ENCODE assay signal across 8 cellular contexts in the genomic region with DNA sequence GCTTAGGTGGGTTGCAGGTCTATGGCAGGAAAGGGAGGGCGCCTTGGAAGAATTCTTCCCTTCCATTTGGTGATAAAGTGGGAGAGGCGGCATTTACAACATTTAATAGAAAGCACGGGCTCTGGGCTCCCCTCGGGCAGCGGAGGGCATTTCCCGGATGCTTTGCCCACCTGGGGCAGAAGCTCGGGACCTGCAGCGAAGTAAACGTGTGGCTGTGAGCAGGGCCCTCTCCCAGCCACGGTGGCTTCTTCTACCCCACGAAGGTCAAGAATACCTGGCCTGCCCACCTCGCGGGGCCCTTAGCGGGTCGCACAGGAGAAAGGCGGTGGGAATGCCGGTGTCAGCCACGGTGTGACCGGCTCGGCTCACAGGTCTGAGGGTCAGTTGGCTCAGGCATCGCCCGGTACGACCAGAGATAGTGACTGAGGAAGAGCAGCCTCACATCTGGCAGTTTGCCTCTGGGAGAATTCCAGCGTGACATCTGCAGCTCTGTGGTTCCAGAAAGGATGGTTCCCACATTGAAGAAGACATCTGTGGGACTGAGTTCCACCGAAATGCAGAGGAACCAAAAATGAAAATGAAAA.
DNase-seq lines count a peak whose midpoint lies in the region; ATAC-seq and TF ChIP-seq lines count a peak whose summit lies in the region.

No MANE protein-coding gene starts in this region.

- H3K9me3 Mint-ChIP-seq in T-helper 2 cell treated with Interferon-gamma antibody and Interleukin-4, amounts not matched to agents 5 μg/mL and 100 μg/mL, for 36 hours = no peaks in the 10 kb centered on the region
- no peaks in the 10 kb centered on the region for H3K9me3 Mint-ChIP-seq in stimulated activated effector memory CD8-positive, alpha-beta T cell treated with anti-CD3 and anti-CD28 coated beads, Interleukin-12 subunit alpha, Interleukin-12 subunit beta, amount 100 ng/mL, for 72 hours

- in situ Hi-C loops in astrocyte of the spinal cord (cut with HindIII; ENCODE audit: low sequenced_read_pairs) = loop anchor here (25.0 kb wide), 1 partner anchor 245 kb away; no protein-coding TSS in a partner anchor

- H3K4me1 Mint-ChIP-seq in T-helper 2 cell treated with Interferon-gamma antibody and Interleukin-4, amounts not matched to agents 5 μg/mL and 100 μg/mL, for 36 hours (ENCODE audit: low read depth) = peaks cover 13% of the 10 kb centered on the region
- H3K4me1 Mint-ChIP-seq in stimulated activated effector memory CD8-positive, alpha-beta T cell treated with anti-CD3 and anti-CD28 coated beads, Interleukin-12 subunit alpha, Interleukin-12 subunit beta, amount 100 ng/mL, for 72 hours = peaks cover 6% of the 10 kb centered on the region

- H3K27me3 Mint-ChIP-seq in T-helper 2 cell treated with Interferon-gamma antibody and Interleukin-4, amounts not matched to agents 5 μg/mL and 100 μg/mL, for 36 hours (ENCODE audit: low read depth) = peaks cover 80% of the 10 kb centered on the region

- no peaks in the 10 kb centered on the region for H3K36me3 Mint-ChIP-seq in T-helper 2 cell treated with Interferon-gamma antibody and Interleukin-4, amounts not matched to agents 5 μg/mL and 100 μg/mL, for 36 hours (ENCODE audit: low read depth)
- H3K36me3 Mint-ChIP-seq in stimulated activated effector memory CD8-positive, alpha-beta T cell treated with anti-CD3 and anti-CD28 coated beads, Interleukin-12 subunit alpha, Interleukin-12 subunit beta, amount 100 ng/mL, for 72 hours = no peaks in the 10 kb centered on the region

- peak; percentile 41 for ATAC-seq in HG03354 (IDR thresholded peaks at IDR 0.05; ENCODE audit: poor library complexity, severe bottlenecking, unreplicated experiment)
- peak; percentile 11 for ATAC-seq in stimulated activated effector memory CD8-positive, alpha-beta T cell treated with anti-CD3 and anti-CD28 coated beads, Interleukin-12 subunit alpha, Interleukin-12 subunit beta, amount 100 ng/mL, for 72 hours

- no peak overlapping the region for H3K27ac Mint-ChIP-seq in T-helper 2 cell treated with Interferon-gamma antibody and Interleukin-4, amounts not matched to agents 5 μg/mL and 100 μg/mL, for 36 hours
- H3K27ac Mint-ChIP-seq in stimulated activated effector memory CD8-positive, alpha-beta T cell treated with anti-CD3 and anti-CD28 coated beads, Interleukin-12 subunit alpha, Interleukin-12 subunit beta, amount 100 ng/mL, for 72 hours = peak overlapping the region; percentile 37

- DNase-seq in T-helper 2 cell treated with Interferon-gamma antibody and Interleukin-4, amounts not matched to agents 5 μg/mL and 100 μg/mL, for 36 hours (ENCODE audit: low spot score) = no peak
- DNase-seq in T-helper 2 cell (no peak), astrocyte of the spinal cord (ENCODE audit: low read depth, low spot score) (peak; percentile 39), islet precursor cell (peak; percentile 72), NCI-H2171 treated with DMSO at 0.1 percent for 48 hours (lab: John Stamatoyannopoulos, UW) (no peak), RPMI8226 (no peak)
- DNase-seq in stimulated activated effector memory CD8-positive, alpha-beta T cell treated with anti-CD3 and anti-CD28 coated beads, Interleukin-12 subunit alpha, Interleukin-12 subunit beta, amount 100 ng/mL, for 72 hours (ENCODE audit: low spot score in 2 of 2) = no peak

- H3K4me3 Mint-ChIP-seq in T-helper 2 cell treated with Interferon-gamma antibody and Interleukin-4, amounts not matched to agents 5 μg/mL and 100 μg/mL, for 36 hours = peak overlapping the region; percentile 85
- H3K4me3 Mint-ChIP-seq in stimulated activated effector memory CD8-positive, alpha-beta T cell treated with anti-CD3 and anti-CD28 coated beads, Interleukin-12 subunit alpha, Interleukin-12 subunit beta, amount 100 ng/mL, for 72 hours = peak overlapping the region; percentile 78

- H3K4me3 ChIP-seq in astrocyte of the spinal cord (ENCODE audit: low read depth, low read length) = peak overlapping the region; percentile 67

- TF ChIP-seq CTCF in astrocyte of the spinal cord (IDR thresholded peaks at IDR 0.05; ENCODE audit: low read depth, low read length) = no peak

Comparison
In these comparisons a context has a peak if more than half of its experiments do, and no peak if none do; other contexts are left out.
1. DNase-seq: peak in astrocyte of the spinal cord (single experiment) and islet precursor cell (single experiment); none in T-helper 2 cell treated with Interferon-gamma antibody and Interleukin-4, amounts not matched to agents 5 μg/mL and 100 μg/mL, for 36 hours (single experiment), T-helper 2 cell (0 of 5), stimulated activated effector memory CD8-positive, alpha-beta T cell treated with anti-CD3 and anti-CD28 coated beads, Interleukin-12 subunit alpha, Interleukin-12 subunit beta, amount 100 ng/mL, for 72 hours (0 of 2), NCI-H2171 treated with DMSO at 0.1 percent for 48 hours (single experiment) and RPMI8226 (single experiment).